In genomic region chr9:109098221-109098959, GRCh38 we compare ENCODE assay signal across 8 cellular contexts. TPM values are rescaled to one million over a fixed set of nuclear protein-coding genes. Genes with fewer than 3 reads are reported as not detected.
A peak's percentile ranks its signal among the peaks of the same experiment; 100 is the strongest.
DNase-seq lines count a peak whose midpoint lies in the region; ATAC-seq and TF ChIP-seq lines count a peak whose summit lies in the region.

No MANE protein-coding gene starts in this region.

- DNase-seq in A673 (ENCODE audit: low spot score) (no peak), PC-9 (peak; percentile 48 to 75), endothelial cell (ENCODE audit: low spot score) (peak; percentile 19)

- H3K9me3 ChIP-seq in A673 (ENCODE audit: low read depth, low read length, poor library complexity, severe bottlenecking) (peaks cover 3% of the 10 kb centered on the region), PC-9 (ENCODE audit: insufficient read depth, low read depth) (peaks cover 5% of the 10 kb centered on the region; the same call in 1 of the 2 replicates)

- TF ChIP-seq CTCF in A673 (conservative IDR thresholded peaks at IDR 0.05; ENCODE audit: low read depth, low read length) (peak; percentile 31; the same call in 1 of the 2 replicates), PC-9 (conservative IDR thresholded peaks at IDR 0.05) (peak; percentile 36; the same call in 1 of the 2 replicates), endothelial cell (IDR thresholded peaks at IDR 0.05; ENCODE audit: unreplicated experiment) (no peak), nephron (IDR thresholded peaks at IDR 0.05; ENCODE audit: unreplicated experiment in 3 of 3) (peak in 2 of 3 experiments; percentile 26 to 40)

- peaks cover 14% of the 10 kb centered on the region for H3K36me3 ChIP-seq in A673 (ENCODE audit: insufficient read depth, low read length, poor library complexity, severe bottlenecking)
- H3K36me3 ChIP-seq in PC-9 (ENCODE audit: low read depth) = peaks cover 18% of the 10 kb centered on the region

- H3K27me3 ChIP-seq in A673 (replicated peaks; ENCODE audit: insufficient read depth, low read depth, low read length, poor library complexity) (no peaks in the 10 kb centered on the region), PC-9 (ENCODE audit: insufficient read depth, low read depth) (no peaks in the 10 kb centered on the region)

- peaks cover 52% of the 10 kb centered on the region for H3F3A ChIP-seq in PC-9 (ENCODE audit: insufficient read depth, low read depth)

- peaks cover 26% of the 10 kb centered on the region for H3K4me1 Mint-ChIP-seq in endothelial cell (ENCODE audit: unreplicated experiment)
- peaks cover 62% of the 10 kb centered on the region for H3K4me1 Mint-ChIP-seq in nephron

- intact Hi-C loops in A673 (cut with micrococcal nuclease; ENCODE audit: unreplicated experiment) (no loop called here), PC-9 (cut with micrococcal nuclease; ENCODE audit: unreplicated experiment) (loop anchor here (1.0 to 2.0 kb wide), 3 partner anchors 21 to 222 kb away; partner anchors contain the start of genes EPB41L4B and TMEM245)

- H3K4me1 ChIP-seq in A673 (ENCODE audit: insufficient read depth, low read length, poor library complexity, severe bottlenecking) = peaks cover 21% of the 10 kb centered on the region
- H3K4me1 ChIP-seq in PC-9 (replicated peaks; ENCODE audit: insufficient read depth) = peaks cover 68% of the 10 kb centered on the region

- BruUV-seq in A673 (replicated peaks; lab: Mats Ljungman, UMichigan) (no TSS peak), PC-9 (replicated peaks; lab: Mats Ljungman, UMichigan) (no TSS peak)

- CTCF ChIA-PET in A673 (lab: Charles Lee) (interaction anchor here (0.5 kb wide), 1 partner anchor 9 kb away, joined by 5 read pairs; no protein-coding TSS in a partner anchor), PC-9 (lab: Charles Lee) (interaction anchor here (0.6 kb wide), 1 partner anchor 85 kb away, joined by 3 read pairs; no protein-coding TSS in a partner anchor)

- H3K9me2 ChIP-seq in PC-9 (ENCODE audit: insufficient read depth) = no peaks in the 10 kb centered on the region

- H3K9me3 Mint-ChIP-seq in endothelial cell (ENCODE audit: unreplicated experiment) (no peaks in the 10 kb centered on the region), nephron (peaks cover 3% of the 10 kb centered on the region)

- H3K4me3 ChIP-seq in A673 (ENCODE audit: low read depth, low read length, poor library complexity, severe bottlenecking) (no peak overlapping the region), PC-9 (peak overlapping the region; percentile 9; the same call in 1 of the 2 replicates)

- H3K27ac ChIP-seq in A673 (ENCODE audit: low read depth, low read length, poor library complexity, severe bottlenecking) (peak overlapping the region; percentile 74), PC-9 (peak overlapping the region; percentile 93)

- peak; percentile 34 for ATAC-seq in GM18858 (IDR thresholded peaks at IDR 0.05; ENCODE audit: unreplicated experiment)
- ATAC-seq in HG03196 (IDR thresholded peaks at IDR 0.05; ENCODE audit: unreplicated experiment) = no peak
- no peak for ATAC-seq in HG03095 (IDR thresholded peaks at IDR 0.05; ENCODE audit: unreplicated experiment)
- ATAC-seq in GM21528 (IDR thresholded peaks at IDR 0.05; ENCODE audit: low FRiP score, unreplicated experiment) = no peak

- H2AFZ ChIP-seq in PC-9 = no peak overlapping the region

- H3K27ac Mint-ChIP-seq in endothelial cell (ENCODE audit: unreplicated experiment) = peak overlapping the region; percentile 44
- H3K27ac Mint-ChIP-seq in nephron = peak overlapping the region; percentile 72 to 84 (median 80)

- peaks cover 93% of the 10 kb centered on the region for H3K79me2 ChIP-seq in PC-9 (ENCODE audit: low read depth)

- POLR2A ChIA-PET in A673 (lab: Charles Lee; ENCODE audit: low non-redundant PET) = no interaction called here
- POLR2A ChIA-PET in PC-9 (lab: Charles Lee; ENCODE audit: unreplicated experiment) = interaction anchor here (0.7 kb wide), 1 partner anchor 220 kb away, joined by 3 read pairs; no protein-coding TSS in a partner anchor

- H3K36me3 Mint-ChIP-seq in endothelial cell (ENCODE audit: low read depth, unreplicated experiment) (peaks cover 7% of the 10 kb centered on the region), nephron (ENCODE audit: low read depth) (peaks cover 35% of the 10 kb centered on the region)

- H3K4me3 Mint-ChIP-seq in endothelial cell (ENCODE audit: unreplicated experiment) = no peak overlapping the region
- peak overlapping the region in 2 of 3 experiments; percentile 6 to 18 for H3K4me3 Mint-ChIP-seq in nephron

- no peaks in the 10 kb centered on the region for H3K27me3 Mint-ChIP-seq in endothelial cell (ENCODE audit: unreplicated experiment)
- H3K27me3 Mint-ChIP-seq in nephron (ENCODE audit: low read depth) = no peaks in the 10 kb centered on the region

- peak overlapping the region; percentile 70 for H3K4me2 ChIP-seq in PC-9

- H4K20me1 ChIP-seq in PC-9 (ENCODE audit: insufficient read depth) = no peaks in the 10 kb centered on the region

RNA-seq across cellular contexts. Expression of gene TMEM245, which starts 21.4 kb away (rescaled TPM):
- total RNA-seq in A673 (2021) (57.1 and 59.8 TPM in 2 replicates), PC-9 (2021) (58.7 and 60.3 TPM in 2 replicates), endothelial cell (ENCODE audit: unreplicated experiment) (32.6 TPM)
